8 cellular contexts compared by ENCODE assay signal in genomic region chr15:73994419-73994883, GRCh38. TPM values are rescaled to one million over a fixed set of nuclear protein-coding genes. Genes with fewer than 3 reads are reported as not detected.
DNase-seq lines count a peak whose midpoint lies in the region; FAIRE-seq and TF ChIP-seq lines count a peak whose summit lies in the region.

PML (plus strand) TSS chr15:73994716; CDS start chr15:73994813, 97 bp downstream.

- peak in 1 of 2 experiments; percentile 67; a peak in 1 of 3 replicates for TF ChIP-seq POLR2A in H1 (IDR thresholded peaks at IDR 0.05; ENCODE audit: control extremely low read depth in 1 of 2, low read depth in 2 of 2, low read length in 2 of 2)

- H3K36me3 Mint-ChIP-seq in CD8-positive, alpha-beta memory T cell = peaks cover 0 to 29% (median 5%) of the 10 kb centered on the region in 3 donors

- H3K79me1 ChIP-seq in H1 (ENCODE audit: low read depth, low read length) (no peaks in the 10 kb centered on the region), mesenchymal stem cell (replicated peaks; ENCODE audit: low read length, poor library complexity, severe bottlenecking) (peaks cover 17% of the 10 kb centered on the region)

- H3K56ac ChIP-seq in H1 (replicated peaks; ENCODE audit: insufficient read length, low read depth, low read length) = no peak within 1 kb of the TSS

- H3K23me2 ChIP-seq in H1 (ENCODE audit: low read depth, low read length) = peaks cover 11% of the 10 kb centered on the region; the same call in 1 of the 2 replicates

- H2AFZ ChIP-seq in H1 (ENCODE audit: low read length) (peak within 1 kb of the TSS; percentile 58; the same call in 1 of the 2 replicates), mesenchymal stem cell (ENCODE audit: low read depth, low read length) (peak within 1 kb of the TSS; percentile 92)

- H3K27ac Mint-ChIP-seq in CD8-positive, alpha-beta memory T cell = peak within 1 kb of the TSS; percentile 86 to 100 (median 96)

- H3K18ac ChIP-seq in H1 (ENCODE audit: extremely low read depth, low read length) (peak within 1 kb of the TSS; percentile 42; the same call in 1 of the 2 replicates), mesenchymal stem cell (ENCODE audit: low read depth in 1 of 2, low read length in 2 of 2) (peak within 1 kb of the TSS; percentile 92 to 94)

- H2BK20ac ChIP-seq in H1 (ENCODE audit: low read length) = peak within 1 kb of the TSS; percentile 32; the same call in 1 of the 2 replicates

- H4K91ac ChIP-seq in H1 (replicated peaks; ENCODE audit: insufficient read length, low read length) (peak within 1 kb of the TSS; percentile 76), mesenchymal stem cell (ENCODE audit: low read length) (peak within 1 kb of the TSS; percentile 92)

- no peak for TF ChIP-seq EP300 in H1 (IDR thresholded peaks at IDR 0.05; ENCODE audit: borderline replicate concordance in 1 of 2, low read depth in 2 of 2, low read length in 2 of 2)

- H3K9ac ChIP-seq in H1 (replicated peaks in 1 of 4; ENCODE audit: extremely low read depth in 1 of 4, low read depth in 3 of 4, low read length in 3 of 4) = peak within 1 kb of the TSS; percentile 55 to 79 (median 68)
- H3K9ac ChIP-seq in mesenchymal stem cell (ENCODE audit: low read length) = peak within 1 kb of the TSS; percentile 96

- H3K23ac ChIP-seq in H1 (ENCODE audit: insufficient read length) = no peak within 1 kb of the TSS
- peak within 1 kb of the TSS in 1 of 2 experiments; percentile 79 for H3K23ac ChIP-seq in mesenchymal stem cell (ENCODE audit: low read length in 2 of 2)

- H2BK15ac ChIP-seq in H1 (ENCODE audit: low read length) (0 out of 2 replicates have a peak within 1 kb of the TSS, but pooled peaks have one; percentile 40), mesenchymal stem cell (ENCODE audit: low read depth, poor library complexity, severe bottlenecking) (peak within 1 kb of the TSS; percentile 95)

- H4K8ac ChIP-seq in H1 (ENCODE audit: extremely low read depth, insufficient read depth, low read length) = peak within 1 kb of the TSS; percentile 81
- H4K8ac ChIP-seq in mesenchymal stem cell (ENCODE audit: low read length) = peak within 1 kb of the TSS; percentile 78

- no peaks in the 10 kb centered on the region for H3K27me3 ChIP-seq in CD8-positive, alpha-beta memory T cell (ENCODE audit: insufficient read depth, low read length, poor library complexity, severe bottlenecking)
- H3K27me3 ChIP-seq in H1 (replicated peaks in 1 of 4; ENCODE audit: control insufficient read depth in 3 of 4, extremely low read depth in 1 of 4, insufficient read depth in 3 of 4, low read length in 3 of 4) (peaks cover 0 to 6% (median 1%) of the 10 kb centered on the region in 4 experiments; a peak in 1 of 7 replicates), mesenchymal stem cell (ENCODE audit: control insufficient read depth in 1 of 2, insufficient read depth in 1 of 2, low read length in 2 of 2) (no peaks in the 10 kb centered on the region)

- peaks cover 60% of the 10 kb centered on the region for H3K4me1 ChIP-seq in CD8-positive, alpha-beta memory T cell (ENCODE audit: insufficient read depth, low read length)
- peaks cover 0 to 7% (median under 1%) of the 10 kb centered on the region in 4 experiments; a peak in 3 of 7 replicates for H3K4me1 ChIP-seq in H1 (replicated peaks in 1 of 4; ENCODE audit: control insufficient read depth in 3 of 4, insufficient read depth in 4 of 4, low read length in 3 of 4)
- H3K4me1 ChIP-seq in mesenchymal stem cell (ENCODE audit: control insufficient read depth, insufficient read depth, low read depth, low read length) = peaks cover 34% of the 10 kb centered on the region

- POLR2A ChIA-PET in CD8-positive, alpha-beta memory T cell (lab: Charles Lee) = interaction anchor here (0.9 to 1.2 kb wide), 3 partner anchors 13 to 28 kb away, joined by 3 read pairs; no protein-coding TSS in a partner anchor
- POLR2A ChIA-PET in H1 (lab: Charles Lee; ENCODE audit: partially characterized antibody) = interaction anchor here (0.7 to 1.5 kb wide), 7 partner anchors 11 to 765 kb away, joined by 3 to 4 read pairs (median 3); no protein-coding TSS in a partner anchor

- no peaks in the 10 kb centered on the region for H3K9me3 ChIP-seq in CD8-positive, alpha-beta memory T cell (ENCODE audit: low read length)
- H3K9me3 ChIP-seq in H1 (ENCODE audit: insufficient read depth in 2 of 2, low read depth in 1 of 2, low read length in 1 of 2) = no peaks in the 10 kb centered on the region
- no peaks in the 10 kb centered on the region for H3K9me3 ChIP-seq in mesenchymal stem cell (ENCODE audit: control insufficient read depth, low read length)

- H3K79me2 ChIP-seq in H1 (ENCODE audit: control insufficient read depth in 1 of 2, insufficient read depth in 2 of 2, low read length in 2 of 2) = peaks cover 0 to 14% of the 10 kb centered on the region in 2 experiments; a peak in 2 of 4 replicates

- CTCF ChIA-PET in CD8-positive, alpha-beta memory T cell (lab: Charles Lee) = interaction anchor here (1.1 to 6.3 kb wide), 4 partner anchors 22 to 67 kb away, joined by 4 to 34 read pairs (median 6); no protein-coding TSS in a partner anchor
- CTCF ChIA-PET in H1 (lab: Charles Lee; ENCODE audit: partially characterized antibody) = interaction anchor here (0.9 to 11.4 kb wide), 21 partner anchors 9 to 347 kb away, joined by 3 to 167 read pairs (median 4); no protein-coding TSS in a partner anchor

- peak within 1 kb of the TSS; percentile 34 for H3K4ac ChIP-seq in H1 (replicated peaks; ENCODE audit: insufficient read length, low read depth, low read length)
- peak within 1 kb of the TSS; percentile 63 to 89 for H3K4ac ChIP-seq in mesenchymal stem cell (ENCODE audit: low read depth in 1 of 2, low read length in 2 of 2)

- peak within 1 kb of the TSS; percentile 19 for H4K5ac ChIP-seq in H1 (ENCODE audit: insufficient read length, low read depth, low read length)

- FAIRE-seq in H1 (lab: Jason Lieb, UNC) = no peak

- 2% methylated on average over 20 of the region's 26 CpGs; no CpG with 5 or more reads in 1 of the 2 experiments for WGBS in H1 (ENCODE audit: extremely low coverage in 1 of 2, insufficient coverage in 1 of 2, insufficient read length in 1 of 2, insufficient replicate concordance in 2 of 2, low coverage in 1 of 2, low lambda C conversion rate in 2 of 2, missing lambda C conversion rate in 1 of 2), 2 experiments
- WGBS in mesenchymal stem cell = 0% methylated on average over 21 of the region's 26 CpGs

- no peak within 1 kb of the TSS for H3K14ac ChIP-seq in H1 (ENCODE audit: insufficient read length)
- peak within 1 kb of the TSS in 1 of 2 experiments; percentile 94 for H3K14ac ChIP-seq in mesenchymal stem cell (ENCODE audit: low read length in 2 of 2)

- H3K4me1 Mint-ChIP-seq in CD8-positive, alpha-beta memory T cell = peaks cover 56 to 75% (median 68%) of the 10 kb centered on the region in 3 donors

- no peaks in the 10 kb centered on the region for H3K27me3 Mint-ChIP-seq in CD8-positive, alpha-beta memory T cell

- peak within 1 kb of the TSS; percentile 77 to 89 for H3K4me2 ChIP-seq in H1 (ENCODE audit: insufficient read depth in 1 of 2, low read depth in 2 of 2, low read length in 2 of 2)
- H3K4me2 ChIP-seq in mesenchymal stem cell (ENCODE audit: low read length, poor library complexity, severe bottlenecking) = peak within 1 kb of the TSS; percentile 91

- peaks cover 0 to 5% of the 10 kb centered on the region in 2 experiments for H4K20me1 ChIP-seq in H1 (replicated peaks in 1 of 2; ENCODE audit: control insufficient read depth in 1 of 2, insufficient read depth in 2 of 2, low read length in 2 of 2)

- DNase-seq in CD8-positive, alpha-beta memory T cell = peak; percentile 83 to 94 (median 91)
- peak; percentile 97 for DNase-seq in GM20000 (ENCODE audit: low spot score)
- peak; percentile 95 for DNase-seq in HT1080 (ENCODE audit: low read depth)
- DNase-seq in NOMO-1 treated with DMSO at 0.1 percent for 48 hours (lab: John Stamatoyannopoulos, UW; ENCODE audit: unreplicated experiment) = peak; percentile 99
- DNase-seq in activated CD8-positive, alpha-beta memory T cell treated with anti-CD3 and anti-CD28 coated beads for 48 hours (ENCODE audit: low read depth in 2 of 3, low spot score in 2 of 3) = peak; percentile 67 to 90 (median 83)
- peak; percentile 77 to 92 for DNase-seq in H1 (ENCODE audit: low read depth in 1 of 2, low spot score in 2 of 2)
- peak; percentile 98 for DNase-seq in mesenchymal stem cell
- DNase-seq in stimulated activated CD8-positive, alpha-beta memory T cell treated with anti-CD3 and anti-CD28 coated beads, Interleukin-12 subunit alpha, Interleukin-12 subunit beta, amount 100 ng/mL, for 4 hours (ENCODE audit: low read depth) = peak; percentile 87

- H3K9me3 Mint-ChIP-seq in CD8-positive, alpha-beta memory T cell = no peaks in the 10 kb centered on the region

- H3K36me3 ChIP-seq in CD8-positive, alpha-beta memory T cell (ENCODE audit: insufficient read depth, low read length) = peaks cover 9% of the 10 kb centered on the region
- peaks cover 3 to 9% (median 7%) of the 10 kb centered on the region in 4 experiments; a peak in 4 of 8 replicates for H3K36me3 ChIP-seq in H1 (ENCODE audit: control insufficient read depth in 2 of 4, insufficient read depth in 4 of 4, low read length in 3 of 4)
- H3K36me3 ChIP-seq in mesenchymal stem cell (ENCODE audit: control insufficient read depth in 1 of 2, insufficient read depth in 2 of 2, low read depth in 1 of 2, low read length in 2 of 2) = peaks cover 11 to 28% of the 10 kb centered on the region in 2 experiments

- H3K4me3 ChIP-seq in CD8-positive, alpha-beta memory T cell (ENCODE audit: low read length) = peak within 1 kb of the TSS; percentile 92
- peak within 1 kb of the TSS; percentile 74 to 90 (median 84) for H3K4me3 ChIP-seq in H1 (ENCODE audit: extremely low read depth in 1 of 4, insufficient read depth in 2 of 4, low read depth in 3 of 4, low read length in 4 of 4)
- H3K4me3 ChIP-seq in mesenchymal stem cell (ENCODE audit: insufficient read depth in 1 of 2, low read depth in 1 of 2, low read length in 2 of 2) = peak within 1 kb of the TSS; percentile 76 to 92

- H2BK12ac ChIP-seq in H1 (ENCODE audit: low read depth, low read length) (peak within 1 kb of the TSS; percentile 91; the same call in 1 of the 2 replicates), mesenchymal stem cell (ENCODE audit: low read length in 2 of 2) (peak within 1 kb of the TSS; percentile 41 to 75)

- no peak for TF ChIP-seq CTCF in GM20000 (IDR thresholded peaks at IDR 0.05; ENCODE audit: extremely low read depth, missing control alignments)
- TF ChIP-seq CTCF in H1 (IDR thresholded peaks at IDR 0.05; ENCODE audit: control extremely low read depth in 1 of 3, insufficient read depth in 1 of 3, low read depth in 1 of 3, low read length in 3 of 3) = no peak

- H3K4me3 Mint-ChIP-seq in CD8-positive, alpha-beta memory T cell = peak within 1 kb of the TSS; percentile 88 to 100 (median 98)

- H3K27ac ChIP-seq in CD8-positive, alpha-beta memory T cell (ENCODE audit: low read depth, low read length) = peak within 1 kb of the TSS; percentile 83
- H3K27ac ChIP-seq in H1 (ENCODE audit: low read depth, low read length) (peak within 1 kb of the TSS; percentile 49; the same call in 1 of the 2 replicates), mesenchymal stem cell (ENCODE audit: low read length, poor library complexity, severe bottlenecking) (peak within 1 kb of the TSS; percentile 81)

- H2BK5ac ChIP-seq in H1 (ENCODE audit: low read depth, low read length) (0 out of 2 replicates have a peak within 1 kb of the TSS, but pooled peaks have one; percentile 20), mesenchymal stem cell (ENCODE audit: low read depth, low read length, poor library complexity, severe bottlenecking) (peak within 1 kb of the TSS; percentile 81)

- TF ChIP-seq RAD21 in H1 (IDR thresholded peaks at IDR 0.05 in 1 of 2, conservative IDR thresholded peaks at IDR 0.05 in 1 of 2; ENCODE audit: low read depth in 2 of 2, low read length in 2 of 2) = no peak

- H2BK120ac ChIP-seq in H1 (replicated peaks; ENCODE audit: low read depth, low read length) (no peak within 1 kb of the TSS), mesenchymal stem cell (ENCODE audit: low read depth, low read length) (no peak within 1 kb of the TSS)

- no peak within 1 kb of the TSS; the same call in 1 of the 2 replicates for H2AK5ac ChIP-seq in H1 (ENCODE audit: low read depth, low read length)
- H2AK5ac ChIP-seq in mesenchymal stem cell (ENCODE audit: low read length, severe bottlenecking) = peak within 1 kb of the TSS; percentile 88

RNA-seq across cellular contexts. Expression of gene PML, which starts in this region (rescaled TPM):
- total RNA-seq in CD8-positive, alpha-beta memory T cell = 10 to 100 TPM; 35.5 to 37.4 TPM
- 32.3 TPM for polyA plus RNA-seq in CD8-positive, alpha-beta memory T cell
- 31.9 and 39.2 TPM in 2 replicates for total RNA-seq in HT1080 (2014; rRNA removed; shearing (Covaris generic))
- polyA plus RNA-seq in HT1080 (2015; cell fraction: cytosol; rRNA removed) = 42.1 and 51.0 TPM in 2 replicates
- 58.6 and 76.8 TPM in 2 replicates for polyA plus RNA-seq in HT1080 (2015; cell fraction: nucleus; rRNA removed)
- 30.3 and 31.2 TPM in 2 replicates for total RNA-seq in H1 (2021; fragmentation: NEBNext Ultra II Directional; extraction: Animal tissue kit (Norgen Biotek cat#: 25700))
- 14.9 and 30.4 TPM in 2 replicates for polyA plus RNA-seq in H1 (2011; rRNA removed)
- 12.2 TPM for polyA plus RNA-seq in H1 (2011; cell fraction: cytosol; rRNA removed)
- 26.0 TPM for polyA plus RNA-seq in H1 (2011; cell fraction: nucleus; rRNA removed)
- 25.9 to 33.8 TPM (median 31.4 TPM) in 4 replicates for polyA plus RNA-seq in H1 (2012, experiment 1 of 2)
- 33.5 TPM for polyA plus RNA-seq in H1 (2012, experiment 2 of 2)
- 25.2 TPM for polyA plus RNA-seq in H1 (2013, experiment 1 of 2)
- polyA plus RNA-seq in H1 (2013, experiment 2 of 2) = 25.0 TPM
- polyA minus RNA-seq in H1 (2011; rRNA and poly(A)+ RNA removed) = 12.2 and 13.9 TPM in 2 replicates
- polyA minus RNA-seq in H1 (2011; cell fraction: cytosol; rRNA and poly(A)+ RNA removed) = 35.0 TPM
- polyA minus RNA-seq in H1 (2011; cell fraction: nucleus; rRNA and poly(A)+ RNA removed) = 20.9 TPM
- 49.0 TPM for polyA plus RNA-seq in mesenchymal stem cell (2013, experiment 1 of 2)
- 51.3 TPM for polyA plus RNA-seq in mesenchymal stem cell (2013, experiment 2 of 2)

Comparison
In these comparisons a context has a peak if more than half of its experiments do, and no peak if none do; other contexts are left out.
1. Peak in every context shown above with its lines: DNase-seq, H3K4me3 ChIP-seq and H3K27ac ChIP-seq.